ENCODE assay signal across 30 cellular contexts in the genomic region with DNA sequence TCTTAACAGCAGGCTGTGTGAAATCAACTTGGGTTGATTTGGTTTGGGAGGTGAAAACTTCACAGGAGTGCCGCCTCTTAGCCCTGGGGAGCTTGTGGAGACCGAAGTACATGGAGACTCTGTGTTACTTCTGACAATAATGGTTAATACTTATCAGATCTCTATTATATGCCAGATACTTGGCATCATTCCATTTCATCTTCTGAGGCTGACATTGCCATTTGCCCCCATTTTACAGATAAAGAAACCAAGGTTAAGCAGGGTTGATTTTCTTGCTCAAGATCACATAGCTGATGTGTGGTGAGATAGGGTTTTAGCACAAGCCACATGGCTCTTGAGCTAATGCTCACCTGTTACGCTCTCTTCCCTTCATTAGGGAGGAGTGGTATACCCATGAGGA.
"Had no signal": no experiment of that assay in that cellular context is flagged by ENCODE, and none has a peak within 500 bp of the region (broad histone marks: within the 10 kb centered on the region; RNA-seq: fewer than 3 reads in every experiment).

No MANE protein-coding gene starts in this region.

- H3K36me3 Mint-ChIP-seq: naive thymus-derived CD8-positive, alpha-beta T cell; natural killer cell treated with Interleukin-12 subunit alpha and Interleukin-12 subunit beta and Interleukin-15 and Interleukin-18, amount 100 ng/mL, for 72 hours; neural progenitor cell; stimulated activated memory B cell treated with anti-CD40 and anti-IgM and Interleukin-4, amounts not matched to agents 10 μg/mL and 1 μg/mL and 100 μg/mL, for 72 hours had no signal

- H3K27me3 ChIP-seq: neural progenitor cell, ovary, right lobe of liver, sigmoid colon, suprapubic skin, testis, tibial artery, transverse colon, upper lobe of left lung, vagina had no signal

- DNase-seq: naive thymus-derived CD8-positive, alpha-beta T cell; occipital lobe; ovary; posterior cingulate gyrus; psoas muscle; right cardiac atrium; right lobe of liver; sigmoid colon; small intestine; stimulated activated CD4-positive, alpha-beta T cell treated with anti-CD3 and anti-CD28 coated beads, Interleukin-15, amount 100 ng/mL, for 24 hours; stimulated activated CD4-positive, alpha-beta T cell treated with anti-CD3 and anti-CD28 coated beads, Interleukin-2, amount 100 ng/mL, for 24 hours; stimulated activated CD4-positive, alpha-beta T cell treated with anti-CD3 and anti-CD28 coated beads, Interleukin-2, amount 100 ng/mL, for 48 hours; stimulated activated CD4-positive, alpha-beta T cell treated with anti-CD3 and anti-CD28 coated beads, Interleukin-4, amount 100 ng/mL, for 24 hours; stimulated activated CD8-positive, alpha-beta memory T cell treated with anti-CD3 and anti-CD28 coated beads, Interleukin-4, amount 100 ng/mL, for 48 hours; stimulated activated naive CD4-positive, alpha-beta T cell; stimulated activated naive CD8-positive, alpha-beta T cell treated with anti-CD3 and anti-CD28 coated beads, Interleukin-15, amount 100 ng/mL, for 72 hours; stimulated activated naive CD8-positive, alpha-beta T cell treated with anti-CD3 and anti-CD28 coated beads, Interleukin-15, Interleukin-2, amounts not matched to agents 100 U/mL and 50 U/mL, for 24 hours; substantia nigra; testis; tibial artery; transverse colon; upper lobe of left lung had no signal

- H3K9me3 ChIP-seq: ovary, psoas muscle, right lobe of liver, sigmoid colon, suprapubic skin, testis, tibial artery, transverse colon, upper lobe of left lung, vagina had no signal

- H3K4me3 Mint-ChIP-seq: naive thymus-derived CD8-positive, alpha-beta T cell; natural killer cell treated with Interleukin-12 subunit alpha and Interleukin-12 subunit beta and Interleukin-15 and Interleukin-18, amount 100 ng/mL, for 72 hours; neural progenitor cell; stimulated activated memory B cell treated with anti-CD40 and anti-IgM and Interleukin-4, amounts not matched to agents 10 μg/mL and 1 μg/mL and 100 μg/mL, for 72 hours; stimulated activated naive CD8-positive, alpha-beta T cell treated with anti-CD3 and anti-CD28 coated beads, Interleukin-15, amount 100 ng/mL, for 72 hours had no signal

- ATAC-seq: naive thymus-derived CD8-positive, alpha-beta T cell; natural killer cell treated with Interleukin-12 subunit alpha and Interleukin-12 subunit beta and Interleukin-15 and Interleukin-18, amount 100 ng/mL, for 72 hours; psoas muscle; right lobe of liver; stimulated activated memory B cell treated with anti-CD40 and anti-IgM and Interleukin-4, amounts not matched to agents 10 μg/mL and 1 μg/mL and 100 μg/mL, for 72 hours; stimulated activated naive CD8-positive, alpha-beta T cell treated with anti-CD3 and anti-CD28 coated beads, Interleukin-15, amount 100 ng/mL, for 72 hours; stimulated activated naive CD8-positive, alpha-beta T cell treated with anti-CD3 and anti-CD28 coated beads, Interleukin-15, Interleukin-2, amounts not matched to agents 100 U/mL and 50 U/mL, for 24 hours had no signal

- H3K9ac ChIP-seq: neural progenitor cell, parathyroid adenoma had no signal

- H3K36me3 ChIP-seq: neural progenitor cell, ovary, right lobe of liver, sigmoid colon, suprapubic skin, tibial artery, transverse colon, upper lobe of left lung, vagina had no signal

- H3K4me2 ChIP-seq: neural progenitor cell had no signal

- H3K27ac Mint-ChIP-seq: naive thymus-derived CD8-positive, alpha-beta T cell; natural killer cell treated with Interleukin-12 subunit alpha and Interleukin-12 subunit beta and Interleukin-15 and Interleukin-18, amount 100 ng/mL, for 72 hours; neural progenitor cell; progenitor cell of endocrine pancreas; stimulated activated memory B cell treated with anti-CD40 and anti-IgM and Interleukin-4, amounts not matched to agents 10 μg/mL and 1 μg/mL and 100 μg/mL, for 72 hours; stimulated activated naive CD8-positive, alpha-beta T cell treated with anti-CD3 and anti-CD28 coated beads, Interleukin-15, amount 100 ng/mL, for 72 hours had no signal

- H3K4me1 Mint-ChIP-seq: naive thymus-derived CD8-positive, alpha-beta T cell; neural progenitor cell; stimulated activated memory B cell treated with anti-CD40 and anti-IgM and Interleukin-4, amounts not matched to agents 10 μg/mL and 1 μg/mL and 100 μg/mL, for 72 hours; stimulated activated naive CD8-positive, alpha-beta T cell treated with anti-CD3 and anti-CD28 coated beads, Interleukin-15, amount 100 ng/mL, for 72 hours had no signal

- H3K9me3 Mint-ChIP-seq: neural progenitor cell; stimulated activated memory B cell treated with anti-CD40 and anti-IgM and Interleukin-4, amounts not matched to agents 10 μg/mL and 1 μg/mL and 100 μg/mL, for 72 hours; stimulated activated naive CD8-positive, alpha-beta T cell treated with anti-CD3 and anti-CD28 coated beads, Interleukin-15, amount 100 ng/mL, for 72 hours had no signal

- H3K79me2 ChIP-seq: parathyroid adenoma had no signal

- H3K27ac ChIP-seq: neural progenitor cell, ovary, parathyroid adenoma, psoas muscle, right lobe of liver, sigmoid colon, suprapubic skin, testis, tibial artery, transverse colon, upper lobe of left lung, vagina had no signal

- H3K27me3 Mint-ChIP-seq: natural killer cell treated with Interleukin-12 subunit alpha and Interleukin-12 subunit beta and Interleukin-15 and Interleukin-18, amount 100 ng/mL, for 72 hours; progenitor cell of endocrine pancreas; stimulated activated memory B cell treated with anti-CD40 and anti-IgM and Interleukin-4, amounts not matched to agents 10 μg/mL and 1 μg/mL and 100 μg/mL, for 72 hours; stimulated activated naive CD8-positive, alpha-beta T cell treated with anti-CD3 and anti-CD28 coated beads, Interleukin-15, amount 100 ng/mL, for 72 hours had no signal

- FAIRE-seq: small intestine, urothelium cell line had no signal

- H3K4me1 ChIP-seq: neural progenitor cell, parathyroid adenoma, psoas muscle, right lobe of liver, suprapubic skin, testis, tibial artery, upper lobe of left lung, vagina had no signal

- H2AFZ ChIP-seq: neural progenitor cell, parathyroid adenoma had no signal

- H3K4me3 ChIP-seq: neural progenitor cell, ovary, psoas muscle, right lobe of liver, sigmoid colon, suprapubic skin, testis, tibial artery, transverse colon, upper lobe of left lung, vagina had no signal
